ENCODE assay signal across 16 cellular contexts in genomic region chr3:27724459-27725197, GRCh38. TPM values are rescaled to one million over a fixed set of nuclear protein-coding genes. Genes with fewer than 3 reads are reported as not detected.
DNase-seq lines count a peak whose midpoint lies in the region; ATAC-seq, FAIRE-seq and TF ChIP-seq lines count a peak whose summit lies in the region.
"Had no signal": no experiment of that assay in that cellular context is flagged by ENCODE, and none has a peak within 500 bp of the region (broad histone marks: within the 10 kb centered on the region; RNA-seq: fewer than 3 reads in every experiment).

No MANE protein-coding gene starts in this region.

- peak overlapping the region; percentile 84; the same call in 1 of the 2 replicates for H2BK12ac ChIP-seq in H1 (ENCODE audit: low read depth, low read length)

- H2AFZ ChIP-seq in H1 (ENCODE audit: low read length), result no peak overlapping the region
- H2AFZ ChIP-seq in GM23248, result no peak overlapping the region

- ATAC-seq in activated CD8-positive, alpha-beta memory T cell treated with anti-CD3 and anti-CD28 coated beads, Interleukin-2, amount 10 ng/mL, durations not matched to agents 7 days and 5 days, result no peak
- ATAC-seq: heart left ventricle had no signal

- H3K9ac ChIP-seq in H1 (replicated peaks in 1 of 4; ENCODE audit: extremely low read depth in 1 of 4, low read depth in 3 of 4, low read length in 3 of 4) (no peak overlapping the region), GM23248 (no peak overlapping the region)

- H3K4me3 ChIP-seq in H1 (ENCODE audit: extremely low read depth in 1 of 4, insufficient read depth in 2 of 4, low read depth in 3 of 4, low read length in 4 of 4) (no peak overlapping the region), GM23248 (no peak overlapping the region)
- H3K4me3 ChIP-seq: SJSA1 had no signal

- H3K36me3 ChIP-seq in H1 (ENCODE audit: control insufficient read depth in 2 of 4, insufficient read depth in 4 of 4, low read length in 3 of 4) (no peaks in the 10 kb centered on the region), GM23248 (ENCODE audit: low read depth) (no peaks in the 10 kb centered on the region)
- H3K36me3 ChIP-seq: esophagus muscularis mucosa, heart left ventricle, SJSA1 had no signal

- POLR2A ChIA-PET in H1 (lab: Charles Lee; ENCODE audit: partially characterized antibody), result interaction anchor here (1.6 kb wide), 1 partner anchor 12 kb away, joined by 7 read pairs; no protein-coding TSS in a partner anchor

- H3K4me2 ChIP-seq in H1 (ENCODE audit: insufficient read depth in 1 of 2, low read depth in 2 of 2, low read length in 2 of 2) (peak overlapping the region; percentile 82 to 88; a peak in 3 of 4 replicates), GM23248 (ENCODE audit: unreplicated experiment) (no peak overlapping the region)

- H3K56ac ChIP-seq in H1 (replicated peaks; ENCODE audit: insufficient read length, low read depth, low read length), result no peak overlapping the region

- no peaks in the 10 kb centered on the region for H3K9me3 Mint-ChIP-seq in activated CD8-positive, alpha-beta memory T cell treated with anti-CD3 and anti-CD28 coated beads, Interleukin-2, amount 10 ng/mL, durations not matched to agents 7 days and 5 days (ENCODE audit: low read depth)
- no peaks in the 10 kb centered on the region for H3K9me3 Mint-ChIP-seq in neural crest cell

- TF ChIP-seq CTCF in H1 (IDR thresholded peaks at IDR 0.05; ENCODE audit: control extremely low read depth in 1 of 3, insufficient read depth in 1 of 3, low read depth in 1 of 3, low read length in 3 of 3) (no peak), neural crest cell (conservative IDR thresholded peaks at IDR 0.05) (no peak)

- H4K5ac ChIP-seq in H1 (ENCODE audit: insufficient read length, low read depth, low read length), result no peak overlapping the region

- peaks cover 71% of the 10 kb centered on the region for H3K27me3 Mint-ChIP-seq in activated CD8-positive, alpha-beta memory T cell treated with anti-CD3 and anti-CD28 coated beads, Interleukin-2, amount 10 ng/mL, durations not matched to agents 7 days and 5 days
- H3K27me3 Mint-ChIP-seq in neural crest cell (ENCODE audit: low read depth), result peaks cover 96% of the 10 kb centered on the region

- H3K27me3 ChIP-seq in H1 (replicated peaks in 1 of 4; ENCODE audit: control insufficient read depth in 3 of 4, extremely low read depth in 1 of 4, insufficient read depth in 3 of 4, low read length in 3 of 4), result peaks cover 67 to 99% (median 85%) of the 10 kb centered on the region in 4 experiments
- H3K27me3 ChIP-seq in GM23248 (replicated peaks; ENCODE audit: insufficient read depth), result peaks cover 90% of the 10 kb centered on the region

- CTCF ChIA-PET in activated CD8-positive, alpha-beta memory T cell treated with anti-CD3 and anti-CD28 coated beads, Interleukin-2, amount 10 ng/mL, durations not matched to agents 7 days and 5 days (lab: Charles Lee), result interaction anchor here (0.8 to 1.6 kb wide), 3 partner anchors 12 to 562 kb away, joined by 3 to 5 read pairs (median 4); no protein-coding TSS in a partner anchor
- CTCF ChIA-PET in H1 (lab: Charles Lee; ENCODE audit: partially characterized antibody), result interaction anchor here (1.0 to 6.8 kb wide), 5 partner anchors 8 to 601 kb away, joined by 3 to 70 read pairs (median 14); no protein-coding TSS in a partner anchor

- H2AK5ac ChIP-seq in H1 (ENCODE audit: low read depth, low read length), result no peak overlapping the region; the same call in 1 of the 2 replicates

- H3K27ac ChIP-seq in H1 (ENCODE audit: low read depth, low read length) (no peak overlapping the region), GM23248 (no peak overlapping the region)
- H3K27ac ChIP-seq: esophagus muscularis mucosa, heart left ventricle, SJSA1 had no signal

- TF ChIP-seq POLR2A in H1 (IDR thresholded peaks at IDR 0.05; ENCODE audit: control extremely low read depth in 1 of 2, low read depth in 2 of 2, low read length in 2 of 2), result no peak

- WGBS in H1 (ENCODE audit: extremely low coverage in 1 of 2, insufficient coverage in 1 of 2, insufficient read length in 1 of 2, insufficient replicate concordance in 2 of 2, low coverage in 1 of 2, low lambda C conversion rate in 2 of 2, missing lambda C conversion rate in 1 of 2), 2 experiments, result 9% methylated on average over 30 of the region's 30 CpGs; no CpG with 5 or more reads in 1 of the 2 experiments
- 12 to 16% methylated on average over 30 of the region's 30 CpGs for WGBS in GM23248 (ENCODE audit: low coverage in 1 of 2, low lambda C conversion rate in 2 of 2, missing lambda C conversion rate in 2 of 2), 2 experiments

- no peak overlapping the region for H3K27ac Mint-ChIP-seq in activated CD8-positive, alpha-beta memory T cell treated with anti-CD3 and anti-CD28 coated beads, Interleukin-2, amount 10 ng/mL, durations not matched to agents 7 days and 5 days
- H3K27ac Mint-ChIP-seq in neural crest cell (ENCODE audit: unreplicated experiment), result no peak overlapping the region

- no peak for TF ChIP-seq EP300 in H1 (IDR thresholded peaks at IDR 0.05; ENCODE audit: borderline replicate concordance in 1 of 2, low read depth in 2 of 2, low read length in 2 of 2)

- in situ Hi-C loops in GM23248 (cut with MboI), result loop anchor here (25.0 kb wide), 1 partner anchor 563 kb away; no protein-coding TSS in a partner anchor

- no peak overlapping the region for H2BK15ac ChIP-seq in H1 (ENCODE audit: low read length)

- H3K4me3 Mint-ChIP-seq in activated CD8-positive, alpha-beta memory T cell treated with anti-CD3 and anti-CD28 coated beads, Interleukin-2, amount 10 ng/mL, durations not matched to agents 7 days and 5 days, result peak overlapping the region; percentile 81
- H3K4me3 Mint-ChIP-seq in neural crest cell, result peak overlapping the region; percentile 77

- H3K9me3 ChIP-seq in H1 (ENCODE audit: insufficient read depth in 2 of 2, low read depth in 1 of 2, low read length in 1 of 2) (no peaks in the 10 kb centered on the region), GM23248 (ENCODE audit: low read depth) (no peaks in the 10 kb centered on the region)
- H3K9me3 ChIP-seq: esophagus muscularis mucosa, heart left ventricle, SJSA1 had no signal

- H3K79me2 ChIP-seq in H1 (ENCODE audit: control insufficient read depth in 1 of 2, insufficient read depth in 2 of 2, low read length in 2 of 2) (no peaks in the 10 kb centered on the region), GM23248 (ENCODE audit: insufficient read depth) (no peaks in the 10 kb centered on the region)

- no peak overlapping the region for H4K8ac ChIP-seq in H1 (ENCODE audit: extremely low read depth, insufficient read depth, low read length)

- H3K4ac ChIP-seq in H1 (replicated peaks; ENCODE audit: insufficient read length, low read depth, low read length), result no peak overlapping the region

- H3K18ac ChIP-seq in H1 (ENCODE audit: extremely low read depth, low read length), result no peak overlapping the region

- TF ChIP-seq RAD21 in H1 (IDR thresholded peaks at IDR 0.05 in 1 of 2, conservative IDR thresholded peaks at IDR 0.05 in 1 of 2; ENCODE audit: low read depth in 2 of 2, low read length in 2 of 2), result no peak

- H3K9me2 ChIP-seq in GM23248 (ENCODE audit: insufficient read depth), result no peaks in the 10 kb centered on the region

- H4K20me1 ChIP-seq in H1 (replicated peaks in 1 of 2; ENCODE audit: control insufficient read depth in 1 of 2, insufficient read depth in 2 of 2, low read length in 2 of 2), result peaks cover 9 to 26% of the 10 kb centered on the region in 2 experiments
- no peaks in the 10 kb centered on the region for H4K20me1 ChIP-seq in GM23248 (ENCODE audit: insufficient read depth)

- H2BK20ac ChIP-seq in H1 (ENCODE audit: low read length), result no peak overlapping the region

- H2BK5ac ChIP-seq in H1 (ENCODE audit: low read depth, low read length), result no peak overlapping the region

- no peaks in the 10 kb centered on the region for H3K36me3 Mint-ChIP-seq in activated CD8-positive, alpha-beta memory T cell treated with anti-CD3 and anti-CD28 coated beads, Interleukin-2, amount 10 ng/mL, durations not matched to agents 7 days and 5 days
- peaks cover 3% of the 10 kb centered on the region for H3K36me3 Mint-ChIP-seq in neural crest cell (ENCODE audit: low read depth)

- H3F3A ChIP-seq in GM23248 (ENCODE audit: insufficient read depth), result no peaks in the 10 kb centered on the region

- FAIRE-seq in H1 (lab: Jason Lieb, UNC), result no peak

- H3K23me2 ChIP-seq in H1 (ENCODE audit: low read depth, low read length), result peaks cover 14% of the 10 kb centered on the region

- no peak overlapping the region for H2BK120ac ChIP-seq in H1 (replicated peaks; ENCODE audit: low read depth, low read length)

- H3K4me1 ChIP-seq in H1 (replicated peaks in 1 of 4; ENCODE audit: control insufficient read depth in 3 of 4, insufficient read depth in 4 of 4, low read length in 3 of 4) (peaks cover 8 to 42% (median 25%) of the 10 kb centered on the region in 4 experiments), GM23248 (ENCODE audit: insufficient read depth) (peaks cover 7% of the 10 kb centered on the region; the same call in 1 of the 2 replicates)

- H3K4me1 Mint-ChIP-seq in activated CD8-positive, alpha-beta memory T cell treated with anti-CD3 and anti-CD28 coated beads, Interleukin-2, amount 10 ng/mL, durations not matched to agents 7 days and 5 days, result peaks cover 46% of the 10 kb centered on the region
- peaks cover 42% of the 10 kb centered on the region for H3K4me1 Mint-ChIP-seq in neural crest cell

- no peak for DNase-seq in activated CD8-positive, alpha-beta memory T cell treated with anti-CD3 and anti-CD28 coated beads, Interleukin-2, amount 10 ng/mL, durations not matched to agents 7 days and 5 days
- DNase-seq in activated CD8-positive, alpha-beta memory T cell treated with anti-CD3 and anti-CD28 coated beads for 24 hours, result no peak
- peak; percentile 18 for DNase-seq in NCI-H1694 treated with DMSO at 0.1 percent for 48 hours (lab: John Stamatoyannopoulos, UW)
- no peak for DNase-seq in H1 (ENCODE audit: low read depth in 1 of 2, low spot score in 2 of 2)
- DNase-seq in neural crest cell (ENCODE audit: low read depth, low spot score), result no peak
- no peak for DNase-seq in GM23248
- DNase-seq in SIG-M5 (lab: John Stamatoyannopoulos, UW), result no peak
- DNase-seq in D341Med (ENCODE audit: low spot score), result no peak
- DNase-seq: activated CD8-positive, alpha-beta memory T cell treated with anti-CD3 and anti-CD28 coated beads, Interleukin-2, amount 50 U/mL, for 48 hours; anterior cingulate cortex; heart left ventricle; NCI-H1436 had no signal

- H4K91ac ChIP-seq in H1 (replicated peaks; ENCODE audit: insufficient read length, low read length), result no peak overlapping the region

- H3K23ac ChIP-seq in H1 (ENCODE audit: insufficient read length), result no peak overlapping the region

- H3K79me1 ChIP-seq in H1 (ENCODE audit: low read depth, low read length), result no peaks in the 10 kb centered on the region

- H3K14ac ChIP-seq in H1 (ENCODE audit: insufficient read length), result no peak overlapping the region

RNA-seq across cellular contexts. Expression of gene EOMES, which starts 2.5 kb away (rescaled TPM):
- total RNA-seq in activated CD8-positive, alpha-beta memory T cell treated with anti-CD3 and anti-CD28 coated beads, Interleukin-2, amount 10 ng/mL, durations not matched to agents 7 days and 5 days, result 10 to 100 TPM in 1 of 2 experiments, 1 to 10 TPM in 1; 7.3 to 12.5 TPM
- total RNA-seq in H1 (2021; fragmentation: NEBNext Ultra II Directional; extraction: Animal tissue kit (Norgen Biotek cat#: 25700)), result 0.47 and 0.50 TPM in 2 replicates
- polyA plus RNA-seq in H1 (2011; rRNA removed), result 0.09 TPM in 2 replicates
- 0.13 TPM for polyA plus RNA-seq in H1 (2011; cell fraction: cytosol; rRNA removed)
- polyA plus RNA-seq in H1 (2011; cell fraction: nucleus; rRNA removed), result 0.11 TPM
- polyA plus RNA-seq in H1 (2012, experiment 1 of 2), result 0.18 to 0.91 TPM (median 0.46 TPM) in 4 replicates
- polyA plus RNA-seq in H1 (2012, experiment 2 of 2), result 0.73 TPM
- polyA plus RNA-seq in H1 (2013, experiment 1 of 2), result 0.26 TPM
- polyA plus RNA-seq in H1 (2013, experiment 2 of 2), result 0.18 TPM
- 0.25 and 0.37 TPM in 2 replicates for polyA minus RNA-seq in H1 (2011; rRNA and poly(A)+ RNA removed)
- polyA minus RNA-seq in H1 (2011; cell fraction: cytosol; rRNA and poly(A)+ RNA removed), result not detected
- 0.40 TPM for polyA minus RNA-seq in H1 (2011; cell fraction: nucleus; rRNA and poly(A)+ RNA removed)
- total RNA-seq in neural crest cell, result not detected in 2 replicates
- 0.11 TPM in 1 of 2 replicates, not detected in the other for total RNA-seq in GM23248 (2014; rRNA removed; shearing (Covaris generic))
- polyA plus RNA-seq in GM23248 (2016; fragmentation: Nextera tagmentation; extraction: Ambion mirVana), result not detected in 2 replicates
- total RNA-seq: pulmonary artery endothelial cell, SJSA1 had no signal
- polyA plus RNA-seq: AG04450 had no signal
